ENCODE assay signal across 10 cellular contexts in the genomic region with DNA sequence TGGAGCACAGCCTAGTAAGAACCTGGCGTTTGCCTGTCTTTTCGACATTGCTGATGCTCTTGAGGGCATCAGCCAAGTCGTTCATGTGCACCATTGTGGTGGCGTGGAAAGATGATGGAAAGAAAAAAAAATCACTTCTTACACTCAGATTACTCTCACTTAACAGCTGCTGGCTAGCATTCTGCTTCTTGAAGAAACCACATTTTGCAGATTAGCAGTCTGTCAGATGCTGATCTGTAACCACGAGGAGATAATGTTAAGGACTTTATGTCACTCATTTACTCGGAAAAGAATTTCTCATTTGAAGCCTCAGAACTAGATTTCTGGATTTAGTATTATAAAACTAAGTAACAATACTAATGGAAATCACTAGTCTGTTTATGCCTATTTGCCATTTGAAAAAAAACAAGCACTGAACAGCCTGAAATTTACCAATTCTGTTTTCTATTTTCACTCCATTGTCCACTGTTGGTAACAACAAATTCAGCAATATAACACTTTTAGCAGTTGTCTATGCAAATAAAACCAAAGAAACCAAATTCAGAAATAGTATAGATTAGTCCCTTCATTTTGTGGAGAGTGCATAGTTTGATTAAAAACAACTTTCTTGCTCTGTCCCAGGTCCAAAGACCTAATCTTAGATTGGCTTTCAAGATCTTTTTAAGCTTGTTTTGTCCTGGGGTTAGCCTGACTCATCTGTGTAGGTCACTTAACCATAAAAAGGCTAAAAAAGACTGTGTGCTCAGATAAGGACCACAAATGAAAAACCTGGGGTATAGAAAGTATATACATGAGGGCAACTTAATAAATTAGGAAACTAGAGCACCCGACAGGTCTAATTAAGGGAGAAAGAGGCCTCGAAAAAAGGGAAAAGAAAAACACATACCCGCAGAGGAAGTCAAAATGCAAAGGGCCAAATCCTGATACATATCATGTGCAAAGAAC.
DNase-seq lines count a peak whose midpoint lies in the region; ATAC-seq and TF ChIP-seq lines count a peak whose summit lies in the region.
"Had no signal": no experiment of that assay in that cellular context is flagged by ENCODE, and none has a peak within 500 bp of the region (broad histone marks: within the 10 kb centered on the region; RNA-seq: fewer than 3 reads in every experiment).

No MANE protein-coding gene starts in this region.

- DNase-seq in D341Med (ENCODE audit: low spot score) (peak; percentile 18), coronary artery (ENCODE audit: low spot score) (no peak), AML-193 (lab: John Stamatoyannopoulos, UW) (no peak), nucleus accumbens (lab: John Stamatoyannopoulos, UW) (no peak), COLO829 (ENCODE audit: low spot score) (no peak), anterior cingulate cortex (lab: John Stamatoyannopoulos, UW) (no peak)
- DNase-seq: NCI-H2029 had no signal

- H3K27ac ChIP-seq in coronary artery: peak overlapping the region; percentile 36 to 59
- H3K27ac ChIP-seq: C4-2B had no signal

- ATAC-seq in GM19467 (IDR thresholded peaks at IDR 0.05; ENCODE audit: unreplicated experiment): peak; percentile 69
- ATAC-seq in HG03354 (IDR thresholded peaks at IDR 0.05; ENCODE audit: poor library complexity, severe bottlenecking, unreplicated experiment): peak; percentile 84

- TF ChIP-seq CTCF in coronary artery (IDR thresholded peaks at IDR 0.05): no peak

- no peak overlapping the region for H3K4me3 ChIP-seq in coronary artery
